ENCODE assay signal across 18 cellular contexts in the genomic region with DNA sequence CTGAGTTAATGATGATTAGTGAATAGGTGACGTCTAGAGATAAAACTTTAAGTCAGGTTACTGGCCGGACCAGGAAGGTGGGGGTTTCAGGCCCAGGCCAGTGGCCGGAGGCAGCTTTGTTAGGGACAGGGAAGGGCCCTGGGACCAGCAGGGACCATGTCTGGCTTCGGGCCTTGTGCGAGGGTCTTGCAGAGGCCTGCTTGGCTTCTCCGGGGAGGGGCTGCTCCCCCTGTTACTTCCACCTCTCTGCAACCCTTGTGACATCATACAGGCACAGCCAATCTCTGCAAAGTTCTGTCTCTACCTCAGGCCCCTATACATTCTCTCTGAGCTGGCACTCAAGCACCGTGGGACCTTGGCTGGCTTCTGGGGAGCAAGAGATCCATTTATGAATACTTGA. TPM values are rescaled to one million over a fixed set of nuclear protein-coding genes. Genes with fewer than 3 reads are reported as not detected.
DNase-seq lines count a peak whose midpoint lies in the region; ATAC-seq and TF ChIP-seq lines count a peak whose summit lies in the region.
"Had no signal": no experiment of that assay in that cellular context is flagged by ENCODE, and none has a peak within 500 bp of the region (broad histone marks: within the 10 kb centered on the region; RNA-seq: fewer than 3 reads in every experiment).

TSS of gene ALLC (plus strand) at position 320 of the 400 bp plus-strand sequence. CDS start 12,958 bp downstream, outside the sequence.

- TF ChIP-seq CTCF in WERI-Rb-1 (IDR thresholded peaks at IDR 0.05; ENCODE audit: low read depth, low read length): no peak
- no peak for TF ChIP-seq CTCF in GM13976 (IDR thresholded peaks at IDR 0.05; ENCODE audit: borderline replicate concordance, control extremely low read depth, extremely low read depth, insufficient read depth, missing control alignments)
- no peak for TF ChIP-seq CTCF in suprapubic skin (IDR thresholded peaks at IDR 0.05)

- no peak for TF ChIP-seq POLR2A in suprapubic skin (IDR thresholded peaks at IDR 0.05)

- H3K27me3 ChIP-seq in HUES64 (ENCODE audit: insufficient read depth, low read length) (no peaks in the 10 kb centered on the region), WERI-Rb-1 (ENCODE audit: insufficient read depth, low read depth, severe bottlenecking) (no peaks in the 10 kb centered on the region), suprapubic skin (peaks cover 12% of the 10 kb centered on the region)
- H3K27me3 ChIP-seq: upper lobe of left lung had no signal

- no peaks in the 10 kb centered on the region for H3K9me3 Mint-ChIP-seq in memory B cell
- H3K9me3 Mint-ChIP-seq in stimulated activated memory B cell treated with anti-CD40 and anti-IgM and Interleukin-4, amounts not matched to agents 10 μg/mL and 1 μg/mL and 100 μg/mL, for 72 hours: peaks cover 3% of the 10 kb centered on the region
- H3K9me3 Mint-ChIP-seq: activated naive CD8-positive, alpha-beta T cell treated with anti-CD3 and anti-CD28 coated beads for 36 hours; T-helper 2 cell treated with Interferon-gamma antibody and Interleukin-4, amounts not matched to agents 5 μg/mL and 100 μg/mL, for 36 hours had no signal

- ATAC-seq in memory B cell (ENCODE audit: low read depth): no peak
- ATAC-seq in stimulated activated memory B cell treated with anti-CD40 and anti-IgM and Interleukin-4, amounts not matched to agents 10 μg/mL and 1 μg/mL and 100 μg/mL, for 72 hours: no peak
- no peak for ATAC-seq in GM18867 (IDR thresholded peaks at IDR 0.05; ENCODE audit: unreplicated experiment)
- ATAC-seq: Panc1; sciatic nerve; stimulated activated naive CD8-positive, alpha-beta T cell treated with anti-CD3 and anti-CD28 coated beads, Interleukin-15, Interleukin-2, amounts not matched to agents 100 U/mL and 50 U/mL, for 24 hours had no signal

- TF ChIP-seq EP300 in suprapubic skin (IDR thresholded peaks at IDR 0.05): no peak

- H3K36me3 Mint-ChIP-seq in memory B cell: no peaks in the 10 kb centered on the region
- no peaks in the 10 kb centered on the region for H3K36me3 Mint-ChIP-seq in stimulated activated memory B cell treated with anti-CD40 and anti-IgM and Interleukin-4, amounts not matched to agents 10 μg/mL and 1 μg/mL and 100 μg/mL, for 72 hours
- H3K36me3 Mint-ChIP-seq: activated naive CD8-positive, alpha-beta T cell treated with anti-CD3 and anti-CD28 coated beads for 36 hours had no signal

- H3K9me3 ChIP-seq in HUES64 (ENCODE audit: insufficient read depth, low read depth, low read length): no peaks in the 10 kb centered on the region
- H3K9me3 ChIP-seq in WERI-Rb-1 (ENCODE audit: severe bottlenecking): no peaks in the 10 kb centered on the region
- H3K9me3 ChIP-seq in suprapubic skin: no peaks in the 10 kb centered on the region
- H3K9me3 ChIP-seq: upper lobe of left lung had no signal

- H3K4me1 ChIP-seq in HUES64 (ENCODE audit: insufficient read depth, low read length) (peaks cover 9% of the 10 kb centered on the region), suprapubic skin (no peaks in the 10 kb centered on the region)
- H3K4me1 ChIP-seq: upper lobe of left lung had no signal

- peaks cover 15% of the 10 kb centered on the region for H3K4me1 Mint-ChIP-seq in memory B cell
- peaks cover 37% of the 10 kb centered on the region for H3K4me1 Mint-ChIP-seq in stimulated activated memory B cell treated with anti-CD40 and anti-IgM and Interleukin-4, amounts not matched to agents 10 μg/mL and 1 μg/mL and 100 μg/mL, for 72 hours
- H3K4me1 Mint-ChIP-seq: activated naive CD8-positive, alpha-beta T cell treated with anti-CD3 and anti-CD28 coated beads for 36 hours had no signal

- no peaks in the 10 kb centered on the region for H3K27me3 Mint-ChIP-seq in memory B cell
- H3K27me3 Mint-ChIP-seq in stimulated activated memory B cell treated with anti-CD40 and anti-IgM and Interleukin-4, amounts not matched to agents 10 μg/mL and 1 μg/mL and 100 μg/mL, for 72 hours: peaks cover 9% of the 10 kb centered on the region
- H3K27me3 Mint-ChIP-seq: activated naive CD8-positive, alpha-beta T cell treated with anti-CD3 and anti-CD28 coated beads for 36 hours had no signal

- no peak within 1 kb of the TSS for H3K4me3 ChIP-seq in HUES64 (ENCODE audit: low read length)
- H3K4me3 ChIP-seq in WERI-Rb-1 (ENCODE audit: low read depth, low read length): no peak within 1 kb of the TSS
- H3K4me3 ChIP-seq in suprapubic skin: no peak within 1 kb of the TSS
- H3K4me3 ChIP-seq: upper lobe of left lung had no signal

- DNase-seq in WERI-Rb-1 (peak; percentile 54), memory B cell (ENCODE audit: low spot score in 2 of 2) (no peak), GM13976 (ENCODE audit: low spot score) (no peak), suprapubic skin (ENCODE audit: low spot score in 2 of 2) (no peak)
- DNase-seq: activated naive CD8-positive, alpha-beta T cell treated with anti-CD3 and anti-CD28 coated beads for 36 hours; GOT3; NCI-H524 treated with DMSO at 0.1 percent for 48 hours; stimulated activated naive CD8-positive, alpha-beta T cell treated with anti-CD3 and anti-CD28 coated beads, Interleukin-15, Interleukin-2, amounts not matched to agents 100 U/mL and 50 U/mL, for 24 hours; upper lobe of left lung had no signal

- H3K27ac ChIP-seq in HUES64 (ENCODE audit: low read depth, low read length) (peak within 1 kb of the TSS; percentile 24; the same call in 1 of the 2 replicates), WERI-Rb-1 (peak within 1 kb of the TSS; percentile 97), suprapubic skin (no peak within 1 kb of the TSS)

- no peaks in the 10 kb centered on the region for H3K36me3 ChIP-seq in HUES64 (ENCODE audit: insufficient read depth, low read length)
- H3K36me3 ChIP-seq in WERI-Rb-1: no peaks in the 10 kb centered on the region
- H3K36me3 ChIP-seq in suprapubic skin: no peaks in the 10 kb centered on the region
- H3K36me3 ChIP-seq: upper lobe of left lung had no signal

- H3K9ac ChIP-seq in HUES64 (ENCODE audit: low read depth, low read length): no peak within 1 kb of the TSS

- WGBS in HUES64: 88% methylated on average over 7 of the region's 7 CpGs
- 87% methylated on average over 6 of the region's 7 CpGs for WGBS in suprapubic skin

- peak within 1 kb of the TSS; percentile 36 for H3K27ac Mint-ChIP-seq in memory B cell
- H3K27ac Mint-ChIP-seq in stimulated activated memory B cell treated with anti-CD40 and anti-IgM and Interleukin-4, amounts not matched to agents 10 μg/mL and 1 μg/mL and 100 μg/mL, for 72 hours: peak within 1 kb of the TSS; percentile 46
- H3K27ac Mint-ChIP-seq: activated naive CD8-positive, alpha-beta T cell treated with anti-CD3 and anti-CD28 coated beads for 36 hours; T-helper 2 cell treated with Interferon-gamma antibody and Interleukin-4, amounts not matched to agents 5 μg/mL and 100 μg/mL, for 36 hours had no signal

- H3K4me3 Mint-ChIP-seq in memory B cell: no peak within 1 kb of the TSS
- no peak within 1 kb of the TSS for H3K4me3 Mint-ChIP-seq in stimulated activated memory B cell treated with anti-CD40 and anti-IgM and Interleukin-4, amounts not matched to agents 10 μg/mL and 1 μg/mL and 100 μg/mL, for 72 hours
- H3K4me3 Mint-ChIP-seq: activated naive CD8-positive, alpha-beta T cell treated with anti-CD3 and anti-CD28 coated beads for 36 hours; T-helper 2 cell treated with Interferon-gamma antibody and Interleukin-4, amounts not matched to agents 5 μg/mL and 100 μg/mL, for 36 hours had no signal

- in situ Hi-C loops in GM13976 (cut with MboI; ENCODE audit: low sequenced_read_pairs, unreplicated experiment): no loop called here

RNA-seq across cellular contexts. Expression of gene ALLC, which starts in this region (rescaled TPM):
- not detected for polyA plus RNA-seq in HUES64 (2013, experiment 1 of 2)
- polyA plus RNA-seq in HUES64 (2013, experiment 2 of 2): not detected
- total RNA-seq in suprapubic skin: not detected
- total RNA-seq: activated naive CD8-positive, alpha-beta T cell treated with anti-CD3 and anti-CD28 coated beads for 36 hours; G401; omental fat pad; upper lobe of left lung had no signal
- polyA plus RNA-seq: BJ had no signal
